In genomic region chr11:11895672-11896071, GRCh38 we compare ENCODE assay signal across 13 cellular contexts. TPM values are rescaled to one million over a fixed set of nuclear protein-coding genes. Genes with fewer than 3 reads are reported as not detected.
DNase-seq lines count a peak whose midpoint lies in the region; ATAC-seq, FAIRE-seq and TF ChIP-seq lines count a peak whose summit lies in the region.
"Had no signal": no experiment of that assay in that cellular context is flagged by ENCODE, and none has a peak within 500 bp of the region (broad histone marks: within the 10 kb centered on the region; RNA-seq: fewer than 3 reads in every experiment).

No MANE protein-coding gene starts in this region.

- H3K9ac ChIP-seq in endothelial cell of umbilical vein (replicated peaks; ENCODE audit: extremely low read depth, insufficient read depth, low read length) (no peak overlapping the region), smooth muscle cell (ENCODE audit: low read depth) (no peak overlapping the region)
- H3K9ac ChIP-seq: KMS-11 had no signal

- H3K9me2 ChIP-seq in PC-9 (ENCODE audit: insufficient read depth): no peaks in the 10 kb centered on the region

- H4K20me1 ChIP-seq in PC-9 (ENCODE audit: insufficient read depth) (no peaks in the 10 kb centered on the region), endothelial cell of umbilical vein (replicated peaks; ENCODE audit: control insufficient read depth, extremely low read depth, insufficient read depth, low read length) (no peaks in the 10 kb centered on the region), smooth muscle cell (ENCODE audit: low read depth) (peaks cover 62% of the 10 kb centered on the region)

- H3K9me3 ChIP-seq in cardiac muscle cell (ENCODE audit: low read depth) (no peaks in the 10 kb centered on the region), PC-9 (ENCODE audit: insufficient read depth, low read depth) (no peaks in the 10 kb centered on the region), endothelial cell of umbilical vein (replicated peaks; ENCODE audit: control insufficient read depth, insufficient read depth, low read length) (no peaks in the 10 kb centered on the region), smooth muscle cell (replicated peaks; ENCODE audit: low read depth) (no peaks in the 10 kb centered on the region)

- no peak overlapping the region for H3K4me3 ChIP-seq in cardiac muscle cell
- H3K4me3 ChIP-seq in PC-9: no peak overlapping the region
- H3K4me3 ChIP-seq in endothelial cell of umbilical vein (replicated peaks in 1 of 3; ENCODE audit: insufficient read depth in 1 of 3, low read depth in 1 of 3, low read length in 3 of 3): no peak overlapping the region
- H3K4me3 ChIP-seq in smooth muscle cell: no peak overlapping the region

- POLR2A ChIA-PET in PC-9 (lab: Charles Lee; ENCODE audit: unreplicated experiment) (no interaction called here), endothelial cell of umbilical vein (lab: Charles Lee) (no interaction called here)

- intact Hi-C loops in Right ventricle myocardium inferior (cut with DNase I) (loop anchor here (5.0 kb wide), 1 partner anchor 83 kb away; no protein-coding TSS in a partner anchor), PC-9 (cut with micrococcal nuclease; ENCODE audit: unreplicated experiment) (no loop called here), endothelial cell of umbilical vein (cut with micrococcal nuclease) (loop anchor here (2.0 to 5.0 kb wide), 2 partner anchors 53 to 98 kb away; no protein-coding TSS in a partner anchor)

- no peak for ATAC-seq in Right ventricle myocardium inferior

- WGBS in smooth muscle cell (ENCODE audit: low lambda C conversion rate): 91% methylated on average over 1 of the region's 1 CpG

- H3K27me3 ChIP-seq in cardiac muscle cell (no peaks in the 10 kb centered on the region), PC-9 (ENCODE audit: insufficient read depth, low read depth) (no peaks in the 10 kb centered on the region), endothelial cell of umbilical vein (ENCODE audit: control insufficient read depth in 2 of 2, insufficient read depth in 2 of 2, low read length in 2 of 2) (no peaks in the 10 kb centered on the region), smooth muscle cell (ENCODE audit: low read depth) (no peaks in the 10 kb centered on the region)

- H3F3A ChIP-seq in PC-9 (ENCODE audit: insufficient read depth, low read depth) (0 out of 2 replicates have a peak, but pooled peaks cover 2% of the 10 kb centered on the region), smooth muscle cell (ENCODE audit: low read depth) (no peaks in the 10 kb centered on the region)

- H2AFZ ChIP-seq in PC-9: no peak overlapping the region
- H2AFZ ChIP-seq in endothelial cell of umbilical vein (ENCODE audit: low read depth, low read length): no peak overlapping the region
- H2AFZ ChIP-seq in smooth muscle cell (ENCODE audit: low read depth): no peak overlapping the region

- no peak for TF ChIP-seq POLR2A in endothelial cell of umbilical vein (IDR thresholded peaks at IDR 0.05; ENCODE audit: low read depth, low read length)

- DNase-seq in cardiac muscle cell (ENCODE audit: low read depth in 1 of 2, low spot score in 1 of 2) (peak in 1 of 2 donors; percentile 13), Right ventricle myocardium inferior (ENCODE audit: missing footprints) (no peak), PC-9 (no peak), endothelial cell of umbilical vein (ENCODE audit: low read depth, low spot score) (peak; percentile 15), smooth muscle cell (lab: John Stamatoyannopoulos, UW; ENCODE audit: unreplicated experiment) (no peak), SKM-1 (lab: John Stamatoyannopoulos, UW; ENCODE audit: unreplicated experiment) (no peak), CD1c-positive myeloid dendritic cell (ENCODE audit: extremely low spot score) (no peak), EL (no peak)
- DNase-seq: activated T-cell treated with anti-CD3 and anti-CD28 coated beads for 4 hours; naive thymus-derived CD8-positive, alpha-beta T cell; NCI-H226; small intestine had no signal

- no peak overlapping the region for H3K4me2 ChIP-seq in PC-9
- H3K4me2 ChIP-seq in endothelial cell of umbilical vein (ENCODE audit: insufficient read depth, low read length): no peak overlapping the region
- H3K4me2 ChIP-seq in smooth muscle cell: no peak overlapping the region
- H3K4me2 ChIP-seq: KMS-11 had no signal

- BruUV-seq in PC-9 (replicated peaks; lab: Mats Ljungman, UMichigan) (no TSS peak), endothelial cell of umbilical vein (replicated peaks; lab: Mats Ljungman, UMichigan) (no TSS peak)

- H3K36me3 ChIP-seq in cardiac muscle cell (peaks cover 26% of the 10 kb centered on the region), PC-9 (ENCODE audit: low read depth) (no peaks in the 10 kb centered on the region), endothelial cell of umbilical vein (ENCODE audit: control insufficient read depth in 2 of 2, extremely low read depth in 1 of 2, insufficient read depth in 2 of 2, low read length in 2 of 2) (peaks cover 2 to 3% of the 10 kb centered on the region in 2 experiments), smooth muscle cell (ENCODE audit: low read depth) (peaks cover 15% of the 10 kb centered on the region)

- CTCF ChIA-PET in PC-9 (lab: Charles Lee) (no interaction called here), endothelial cell of umbilical vein (lab: Charles Lee) (interaction anchor here (1.2 kb wide), 1 partner anchor 18 kb away, joined by 3 read pairs; no protein-coding TSS in a partner anchor)

- no peaks in the 10 kb centered on the region for H3K9me1 ChIP-seq in endothelial cell of umbilical vein (replicated peaks; ENCODE audit: control insufficient read depth, extremely low read depth, insufficient read depth, low read length)

- FAIRE-seq in endothelial cell of umbilical vein (lab: Jason Lieb, UNC): no peak
- FAIRE-seq: small intestine had no signal

- dilution Hi-C loops in endothelial cell of umbilical vein (cut with MboI; ENCODE audit: extremely low pct_ligation_motif_present, low sequenced_read_pairs): no loop called here

- H3K4me1 ChIP-seq in cardiac muscle cell (ENCODE audit: low read depth) (no peaks in the 10 kb centered on the region), PC-9 (replicated peaks; ENCODE audit: insufficient read depth) (no peaks in the 10 kb centered on the region), endothelial cell of umbilical vein (ENCODE audit: control insufficient read depth, extremely low read depth, insufficient read depth, low read length) (no peaks in the 10 kb centered on the region), smooth muscle cell (ENCODE audit: low read depth) (no peaks in the 10 kb centered on the region)

- TF ChIP-seq CTCF in cardiac muscle cell (IDR thresholded peaks at IDR 0.05; ENCODE audit: low read depth, low read length) (peak; percentile 15), PC-9 (conservative IDR thresholded peaks at IDR 0.05) (peak; percentile 38; the same call in 1 of the 2 replicates), endothelial cell of umbilical vein (IDR thresholded peaks at IDR 0.05; ENCODE audit: extremely low read depth in 1 of 2, insufficient read depth in 1 of 2, low read depth in 1 of 2, low read length in 2 of 2) (no peak), smooth muscle cell (IDR thresholded peaks at IDR 0.05; ENCODE audit: borderline replicate concordance, insufficient read depth, poor library complexity, severe bottlenecking) (peak; percentile 10)

- H3K79me2 ChIP-seq in PC-9 (ENCODE audit: low read depth): no peaks in the 10 kb centered on the region
- H3K79me2 ChIP-seq in endothelial cell of umbilical vein (ENCODE audit: control insufficient read depth, insufficient read depth, low read length): no peaks in the 10 kb centered on the region
- peaks cover 12% of the 10 kb centered on the region for H3K79me2 ChIP-seq in smooth muscle cell (ENCODE audit: low read depth)

- H3K27ac ChIP-seq in cardiac muscle cell: peak overlapping the region; percentile 12
- no peak overlapping the region for H3K27ac ChIP-seq in PC-9
- no peak overlapping the region for H3K27ac ChIP-seq in endothelial cell of umbilical vein (ENCODE audit: insufficient read depth, low read depth, low read length)
- no peak overlapping the region for H3K27ac ChIP-seq in smooth muscle cell (ENCODE audit: low read depth)
- H3K27ac ChIP-seq: KMS-11 had no signal

TF ChIP-seq in endothelial cell of umbilical vein, 7 proteins besides CTCF, POLR2A, EP300 and RAD21:
- TF ChIP-seq, protein P1, sequence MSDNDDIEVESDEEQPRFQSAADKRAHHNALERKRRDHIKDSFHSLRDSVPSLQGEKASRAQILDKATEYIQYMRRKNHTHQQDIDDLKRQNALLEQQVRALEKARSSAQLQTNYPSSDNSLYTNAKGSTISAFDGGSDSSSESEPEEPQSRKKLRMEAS (IDR thresholded peaks at IDR 0.05; ENCODE audit: insufficient read depth, insufficient read length): no peak
- TF ChIP-seq POLR2AphosphoS5 (IDR thresholded peaks at IDR 0.05; ENCODE audit: insufficient read depth, low read depth, low read length) (no peak), MYC (IDR thresholded peaks at IDR 0.05; ENCODE audit: low read depth, low read length) (no peak), GATA2 (IDR thresholded peaks at IDR 0.05; ENCODE audit: insufficient read depth, insufficient read length, low read depth, low read length) (no peak), EZH2 (IDR thresholded peaks at IDR 0.05; ENCODE audit: borderline replicate concordance, low read depth, low read length, severe bottlenecking) (no peak), FOS (IDR thresholded peaks at IDR 0.05; ENCODE audit: borderline replicate concordance, insufficient read depth, low read length) (no peak), JUN (IDR thresholded peaks at IDR 0.05; ENCODE audit: borderline replicate concordance, insufficient read depth, insufficient read length, low read depth) (no peak)

RNA-seq across cellular contexts. Expression of gene USP47, which starts 53.9 kb away (rescaled TPM):
- total RNA-seq in cardiac muscle cell (50.4 and 59.6 TPM in 2 replicates), Right ventricle myocardium inferior (48.9 TPM), PC-9 (2021) (22.4 and 24.2 TPM in 2 replicates), endothelial cell of umbilical vein (38.0 and 41.5 TPM in 2 replicates), smooth muscle cell (75.3 and 93.5 TPM in 2 replicates)
- polyA plus RNA-seq in cardiac muscle cell (46.6 and 72.3 TPM in 2 replicates), endothelial cell of umbilical vein (5.2 and 7.8 TPM in 2 replicates), smooth muscle cell (38.0 and 49.7 TPM in 2 replicates)
- polyA plus RNA-seq in endothelial cell of umbilical vein (2011; cell fraction: cytosol; rRNA removed): 10.5 and 11.2 TPM in 2 replicates
- 43.5 and 47.1 TPM in 2 replicates for polyA plus RNA-seq in endothelial cell of umbilical vein (2011; cell fraction: nucleus; rRNA removed)
- 31.4 and 38.9 TPM in 2 replicates for polyA plus RNA-seq in endothelial cell of umbilical vein (2012)
- polyA minus RNA-seq in endothelial cell of umbilical vein: 29.7 and 31.1 TPM in 2 replicates
- polyA minus RNA-seq in endothelial cell of umbilical vein (2011; cell fraction: cytosol; rRNA and poly(A)+ RNA removed): 21.7 TPM
- polyA minus RNA-seq in endothelial cell of umbilical vein (2011; cell fraction: nucleus; rRNA and poly(A)+ RNA removed): 90.8 and 92.6 TPM in 2 replicates

Comparison
In these comparisons a context has a peak if more than half of its experiments do, and no peak if none do; other contexts are left out.
1. CTCF ChIP-seq: peak in cardiac muscle cell (single experiment), PC-9 (single experiment) and smooth muscle cell (single experiment); none in endothelial cell of umbilical vein (0 of 2).